ENCODE assay signal across 10 cellular contexts in the genomic region with DNA sequence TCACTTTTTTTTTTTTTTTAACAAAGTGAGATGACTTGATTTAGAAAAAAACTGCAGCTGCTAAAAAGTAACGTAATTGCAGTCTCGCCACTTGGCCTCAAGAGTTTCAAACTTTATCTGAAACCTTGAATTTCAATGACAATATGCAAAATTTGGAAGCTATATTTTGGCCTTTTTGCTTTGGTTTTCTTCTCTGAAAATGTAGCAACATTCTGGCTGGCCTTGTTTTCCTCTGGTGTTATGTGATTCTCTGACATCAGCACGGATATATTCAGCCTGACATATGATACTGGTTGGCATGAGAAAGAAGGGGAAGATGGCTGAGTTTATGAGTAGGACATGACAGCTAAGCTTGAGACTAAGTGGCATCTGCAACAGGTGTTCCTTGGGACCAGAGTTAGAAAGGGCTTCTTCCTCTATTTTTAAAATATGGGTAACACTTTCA.
A peak's percentile ranks its signal among the peaks of the same experiment; 100 is the strongest.
DNase-seq lines count a peak whose midpoint lies in the region; ATAC-seq and TF ChIP-seq lines count a peak whose summit lies in the region.
"Had no signal": no experiment of that assay in that cellular context is flagged by ENCODE, and none has a peak within 500 bp of the region (broad histone marks: within the 10 kb centered on the region; RNA-seq: fewer than 3 reads in every experiment).

No MANE protein-coding gene starts in this region.

- H2AFZ ChIP-seq in MM.1S (ENCODE audit: low read length): no peak overlapping the region

- H3K4me3 ChIP-seq in MM.1S (ENCODE audit: low read length): no peak overlapping the region

- DNase-seq in MM.1S (peak; percentile 52), HK-2 (ENCODE audit: unreplicated experiment) (no peak), NCI-H2227 (lab: John Stamatoyannopoulos, UW; ENCODE audit: unreplicated experiment) (no peak), SK-N-DZ (ENCODE audit: low spot score) (no peak), NCI-H526 (lab: John Stamatoyannopoulos, UW) (no peak)
- DNase-seq: T-cell had no signal

- peak; percentile 82 for ATAC-seq in GM18502 (IDR thresholded peaks at IDR 0.05; ENCODE audit: poor library complexity, unreplicated experiment)
- peak; percentile 85 for ATAC-seq in GM19467 (IDR thresholded peaks at IDR 0.05; ENCODE audit: unreplicated experiment)
- ATAC-seq in HG02970 (IDR thresholded peaks at IDR 0.05; ENCODE audit: low FRiP score, unreplicated experiment): peak; percentile 54
- ATAC-seq: T-cell had no signal

- no peak overlapping the region for H3K9ac ChIP-seq in MM.1S (ENCODE audit: low read length)

- peak overlapping the region; percentile 63; the same call in 1 of the 2 replicates for H3K27ac ChIP-seq in MM.1S (ENCODE audit: low read length)
- H3K27ac ChIP-seq: epithelial cell of prostate had no signal

- peaks cover 36% of the 10 kb centered on the region for H3K4me1 ChIP-seq in MM.1S (ENCODE audit: low read length)

- H3K4me2 ChIP-seq in MM.1S (ENCODE audit: low read depth, low read length): no peak overlapping the region

- no peaks in the 10 kb centered on the region for H3K9me2 ChIP-seq in MM.1S (replicated peaks; ENCODE audit: insufficient read depth, low read length)

- H3K36me3 ChIP-seq in MM.1S (replicated peaks; ENCODE audit: insufficient read depth, low read length): peaks cover 8% of the 10 kb centered on the region; the same call in 1 of the 2 replicates

- H3K27me3 ChIP-seq in MM.1S (replicated peaks; ENCODE audit: insufficient read depth, low read length): no peaks in the 10 kb centered on the region

- no peaks in the 10 kb centered on the region for H3K9me3 ChIP-seq in MM.1S (replicated peaks; ENCODE audit: insufficient read depth, low read length)

- TF ChIP-seq CTCF in MM.1S (IDR thresholded peaks at IDR 0.05; ENCODE audit: low read length): no peak

- peaks cover 9% of the 10 kb centered on the region for H4K20me1 ChIP-seq in MM.1S (ENCODE audit: insufficient read depth, low read length)

- H3K79me2 ChIP-seq in MM.1S (ENCODE audit: low read length): peaks cover 88% of the 10 kb centered on the region

- H3F3A ChIP-seq in MM.1S (ENCODE audit: insufficient read depth, low read length): peaks cover 31% of the 10 kb centered on the region
